Comparison of ENCODE assay signal across 8 cellular contexts in the genomic region with DNA sequence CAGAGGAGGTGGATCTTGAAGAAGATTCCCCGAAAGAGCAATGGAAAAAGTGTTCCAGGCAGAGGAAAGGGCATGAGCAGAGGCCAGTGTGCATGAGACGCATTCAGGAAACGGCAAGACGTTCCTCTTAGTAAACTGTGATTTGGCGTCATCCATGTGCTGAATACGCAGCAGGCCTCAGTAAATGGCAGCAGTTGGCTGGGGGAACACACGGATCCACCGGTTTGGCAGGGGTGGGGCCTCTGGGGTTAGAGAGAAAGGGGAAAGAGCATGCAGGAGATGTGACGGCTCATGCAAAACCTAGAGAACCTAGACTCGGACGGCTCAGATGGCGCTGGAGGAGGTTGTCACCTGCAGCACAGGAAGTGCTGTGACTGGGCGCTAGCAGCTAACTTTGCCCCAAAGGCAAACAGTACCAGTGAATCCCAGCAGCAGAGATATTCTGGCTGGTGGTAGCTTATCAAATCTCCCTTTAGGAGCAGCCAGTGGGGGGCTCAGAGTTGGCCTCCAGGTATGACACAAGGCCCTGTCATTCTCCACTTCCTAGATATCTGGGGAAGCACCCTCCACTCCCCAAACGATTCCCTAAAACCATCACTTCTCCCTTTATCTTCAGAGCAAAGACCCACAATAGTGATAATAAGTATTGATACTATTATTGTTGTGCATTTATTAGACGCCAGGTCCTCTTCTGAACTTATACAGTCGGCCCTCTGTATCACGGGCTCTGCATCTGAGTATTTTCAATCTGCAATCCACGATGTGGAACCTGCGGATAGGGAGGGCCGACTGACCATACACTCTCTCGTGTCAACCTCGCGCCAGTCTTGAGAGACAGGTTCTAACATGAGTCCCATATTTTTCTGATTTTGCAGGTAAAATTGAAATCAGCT. TPM values are rescaled to one million over a fixed set of nuclear protein-coding genes. Genes with fewer than 3 reads are reported as not detected.
A peak's percentile ranks its signal among the peaks of the same experiment; 100 is the strongest.
DNase-seq lines count a peak whose midpoint lies in the region; ATAC-seq and TF ChIP-seq lines count a peak whose summit lies in the region.

No MANE protein-coding gene starts in this region.

- H3K27me3 Mint-ChIP-seq in brain = peaks cover 6% of the 10 kb centered on the region

- no peaks in the 10 kb centered on the region for H3K36me3 ChIP-seq in hepatocyte (replicated peaks; ENCODE audit: insufficient read depth, low read depth)

- no peak for TF ChIP-seq CTCF in brain (conservative IDR thresholded peaks at IDR 0.05)
- no peak for TF ChIP-seq CTCF in GM20000 (IDR thresholded peaks at IDR 0.05; ENCODE audit: extremely low read depth, missing control alignments)
- no peak for TF ChIP-seq CTCF in hepatocyte (IDR thresholded peaks at IDR 0.05; ENCODE audit: poor library complexity)

- H3K27ac ChIP-seq in hepatocyte = no peak overlapping the region

- peaks cover 13% of the 10 kb centered on the region for H3K4me1 ChIP-seq in hepatocyte (ENCODE audit: insufficient read depth)

- no peaks in the 10 kb centered on the region for H3K9me3 ChIP-seq in hepatocyte (ENCODE audit: low read depth)

- H4K20me1 ChIP-seq in hepatocyte (ENCODE audit: insufficient read depth, poor library complexity, severe bottlenecking) = no peaks in the 10 kb centered on the region

- H3K79me2 ChIP-seq in hepatocyte = no peaks in the 10 kb centered on the region

- no peak overlapping the region for H3K4me3 Mint-ChIP-seq in brain

- 84% methylated on average over 23 of the region's 23 CpGs for WGBS in hepatocyte (ENCODE audit: low lambda C conversion rate, missing lambda C conversion rate)

- peaks cover 0 to 2% (median 0%) of the 10 kb centered on the region in 5 experiments for H3K9me3 Mint-ChIP-seq in brain

- H3K4me2 ChIP-seq in hepatocyte = no peak overlapping the region

- H3K4me1 Mint-ChIP-seq in brain = peaks cover 36% of the 10 kb centered on the region

- H3K9me2 ChIP-seq in hepatocyte (replicated peaks; ENCODE audit: insufficient read depth) = no peaks in the 10 kb centered on the region

- ATAC-seq in GM18907 (IDR thresholded peaks at IDR 0.05; ENCODE audit: unreplicated experiment) = no peak

- peaks cover 2% of the 10 kb centered on the region for H3K27me3 ChIP-seq in hepatocyte

- H3K27ac Mint-ChIP-seq in brain = peak overlapping the region in 3 of 5 experiments; percentile 51 to 91 (median 88)

- DNase-seq in GM19238 (ENCODE audit: insufficient read length, low spot score) (peak; percentile 59), SIG-M5 (lab: John Stamatoyannopoulos, UW) (no peak), GM20000 (ENCODE audit: low spot score) (no peak), hepatocyte (ENCODE audit: low spot score) (no peak)
- DNase-seq in activated CD4-positive, CD25-positive, alpha-beta regulatory T cell treated with anti-CD3 and anti-CD28 coated beads, Interleukin-2, amount 50 U/mL, for 16 hours (ENCODE audit: low read depth, low spot score) = peak; percentile 32
- DNase-seq in stimulated activated CD8-positive, alpha-beta memory T cell treated with anti-CD3 and anti-CD28 coated beads, Interleukin-4, amount 100 ng/mL, for 48 hours = peak; percentile 69

- no peak overlapping the region for H2AFZ ChIP-seq in hepatocyte

- H3K36me3 Mint-ChIP-seq in brain = no peaks in the 10 kb centered on the region

- H3K4me3 ChIP-seq in hepatocyte = no peak overlapping the region

RNA-seq across cellular contexts. Expression of a gene that starts 7.6 kb away (rescaled TPM):
- polyA plus RNA-seq in brain (ENCODE audit: insufficient read depth, low read depth, low replicate concordance) = 35.0 TPM
- total RNA-seq in hepatocyte = 3.2 and 5.1 TPM in 2 replicates
- 2.6 and 5.4 TPM in 2 replicates for polyA plus RNA-seq in hepatocyte

RNA-seq across cellular contexts. Expression of a gene that starts 26.6 kb away (rescaled TPM):
- polyA plus RNA-seq in brain (ENCODE audit: insufficient read depth, low read depth, low replicate concordance) (0.14 TPM), hepatocyte (3.4 and 3.7 TPM in 2 replicates)
- total RNA-seq in hepatocyte = 0.47 and 2.0 TPM in 2 replicates

Comparison
In these comparisons a context has a peak if more than half of its experiments do, and no peak if none do; other contexts are left out.
1. DNase-seq: peak in GM19238 (single experiment), activated CD4-positive, CD25-positive, alpha-beta regulatory T cell treated with anti-CD3 and anti-CD28 coated beads, Interleukin-2, amount 50 U/mL, for 16 hours (single experiment) and stimulated activated CD8-positive, alpha-beta memory T cell treated with anti-CD3 and anti-CD28 coated beads, Interleukin-4, amount 100 ng/mL, for 48 hours (single experiment); none in SIG-M5 (single experiment), GM20000 (single experiment) and hepatocyte (single experiment).